In genomic region chr1:108585343-108585742, GRCh38 we compare ENCODE assay signal across 14 cellular contexts. TPM values are rescaled to one million over a fixed set of nuclear protein-coding genes. Genes with fewer than 3 reads are reported as not detected.
A peak's percentile ranks its signal among the peaks of the same experiment; 100 is the strongest.
DNase-seq lines count a peak whose midpoint lies in the region; ATAC-seq lines count a peak whose summit lies in the region.
"Had no signal": no experiment of that assay in that cellular context is flagged by ENCODE, and none has a peak within 500 bp of the region (broad histone marks: within the 10 kb centered on the region; RNA-seq: fewer than 3 reads in every experiment).

No MANE protein-coding gene starts in this region.

- peaks cover 39 to 85% of the 10 kb centered on the region in 2 donors for H3K4me1 Mint-ChIP-seq in immature natural killer cell
- peaks cover 51% of the 10 kb centered on the region for H3K4me1 Mint-ChIP-seq in stimulated activated effector memory CD8-positive, alpha-beta T cell treated with anti-CD3 and anti-CD28 coated beads, Interleukin-12 subunit alpha, Interleukin-12 subunit beta, amount 100 ng/mL, for 72 hours

- peak; percentile 13 for ATAC-seq in stimulated activated effector memory CD8-positive, alpha-beta T cell treated with anti-CD3 and anti-CD28 coated beads, Interleukin-12 subunit alpha, Interleukin-12 subunit beta, amount 100 ng/mL, for 72 hours
- ATAC-seq: esophagus mucosa had no signal

- H3K36me3 Mint-ChIP-seq in immature natural killer cell: no peaks in the 10 kb centered on the region
- H3K36me3 Mint-ChIP-seq in stimulated activated effector memory CD8-positive, alpha-beta T cell treated with anti-CD3 and anti-CD28 coated beads, Interleukin-12 subunit alpha, Interleukin-12 subunit beta, amount 100 ng/mL, for 72 hours: no peaks in the 10 kb centered on the region

- peaks cover 0 to 1% (median 0%) of the 10 kb centered on the region in 3 donors for H3K27me3 Mint-ChIP-seq in immature natural killer cell (ENCODE audit: low read depth in 3 of 3)

- H3K4me3 Mint-ChIP-seq in immature natural killer cell: no peak overlapping the region
- H3K4me3 Mint-ChIP-seq in stimulated activated effector memory CD8-positive, alpha-beta T cell treated with anti-CD3 and anti-CD28 coated beads, Interleukin-12 subunit alpha, Interleukin-12 subunit beta, amount 100 ng/mL, for 72 hours: no peak overlapping the region

- H3K9me3 Mint-ChIP-seq in immature natural killer cell: peaks cover 0 to 9% (median 0%) of the 10 kb centered on the region in 6 donors
- peaks cover 4% of the 10 kb centered on the region for H3K9me3 Mint-ChIP-seq in stimulated activated effector memory CD8-positive, alpha-beta T cell treated with anti-CD3 and anti-CD28 coated beads, Interleukin-12 subunit alpha, Interleukin-12 subunit beta, amount 100 ng/mL, for 72 hours

- intact Hi-C loops in posterior vena cava (cut with DNase I): no loop called here

- peak overlapping the region; percentile 2 to 78 (median 47) for H3K27ac Mint-ChIP-seq in immature natural killer cell
- peak overlapping the region; percentile 30 for H3K27ac Mint-ChIP-seq in stimulated activated effector memory CD8-positive, alpha-beta T cell treated with anti-CD3 and anti-CD28 coated beads, Interleukin-12 subunit alpha, Interleukin-12 subunit beta, amount 100 ng/mL, for 72 hours

- peak; percentile 15 for DNase-seq in NCI-H748 (lab: John Stamatoyannopoulos, UW; ENCODE audit: unreplicated experiment)
- no peak for DNase-seq in NCI-H748 treated with DMSO at 0.1 percent for 48 hours (lab: John Stamatoyannopoulos, UW)
- peak; percentile 84 for DNase-seq in NCI-H2227 treated with DMSO at 0.1 percent for 48 hours (lab: John Stamatoyannopoulos, UW)
- DNase-seq in immature natural killer cell: no peak
- DNase-seq in stimulated activated effector memory CD8-positive, alpha-beta T cell treated with anti-CD3 and anti-CD28 coated beads, Interleukin-12 subunit alpha, Interleukin-12 subunit beta, amount 100 ng/mL, for 72 hours (ENCODE audit: low spot score in 2 of 2): no peak
- no peak for DNase-seq in posterior vena cava (ENCODE audit: low spot score)
- no peak for DNase-seq in OCI-M2 (lab: John Stamatoyannopoulos, UW; ENCODE audit: unreplicated experiment)
- no peak for DNase-seq in hypothalamus (lab: John Stamatoyannopoulos, UW)
- DNase-seq: ACHN, activated gamma-delta T cell treated with Interleukin-2 at 50 U/mL for 16 hours, heart left ventricle, NCI-H446 treated with DMSO at 0.1 percent for 48 hours, WERI-Rb-1 had no signal

RNA-seq across cellular contexts. Expression of gene EEIG2, which starts 25.4 kb away (rescaled TPM):
- polyA plus RNA-seq in immature natural killer cell: 1 to 10 TPM; 1.3 to 1.6 (median 1.4) TPM
- total RNA-seq in posterior vena cava: 10 to 100 TPM; 26.8 to 29.1 TPM

Comparison
In these comparisons a context has a peak if more than half of its experiments do, and no peak if none do; other contexts are left out.
1. DNase-seq: peak in NCI-H748 (single experiment) and NCI-H2227 treated with DMSO at 0.1 percent for 48 hours (single experiment); none in NCI-H748 treated with DMSO at 0.1 percent for 48 hours (single experiment), immature natural killer cell (0 of 3), stimulated activated effector memory CD8-positive, alpha-beta T cell treated with anti-CD3 and anti-CD28 coated beads, Interleukin-12 subunit alpha, Interleukin-12 subunit beta, amount 100 ng/mL, for 72 hours (0 of 2), posterior vena cava (single experiment), OCI-M2 (single experiment) and hypothalamus (0 of 51).